In the genomic region with DNA sequence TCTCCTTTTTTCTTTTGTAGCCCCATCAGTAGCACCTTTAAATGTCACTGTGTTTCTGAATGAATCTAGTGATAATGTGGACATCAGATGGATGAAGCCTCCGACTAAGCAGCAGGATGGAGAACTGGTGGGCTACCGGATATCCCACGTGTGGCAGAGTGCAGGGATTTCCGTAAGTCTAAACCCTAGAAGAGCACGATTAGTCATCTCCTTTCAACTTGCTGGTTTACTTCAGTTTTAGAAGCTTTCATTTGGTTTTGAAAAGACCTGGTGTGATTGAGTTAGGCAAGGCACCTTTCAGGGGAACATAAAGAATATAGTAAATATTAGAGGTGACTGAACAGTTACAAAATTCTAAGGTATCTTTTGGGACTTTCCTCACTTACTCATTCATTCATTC, we compare ENCODE assay signal across 23 cellular contexts.
A peak's percentile ranks its signal among the peaks of the same experiment; 100 is the strongest.
DNase-seq lines count a peak whose midpoint lies in the region.
"Had no signal": no experiment of that assay in that cellular context is flagged by ENCODE, and none has a peak within 500 bp of the region (broad histone marks: within the 10 kb centered on the region; RNA-seq: fewer than 3 reads in every experiment).

No MANE protein-coding gene starts in this region.

- peaks cover 12% of the 10 kb centered on the region for H3K4me1 Mint-ChIP-seq in activated CD4-positive, alpha-beta T cell treated with anti-CD3 and anti-CD28 coated beads, Interleukin-2, amount 10 ng/mL, durations not matched to agents 24 days and 14 days
- H3K4me1 Mint-ChIP-seq in activated CD4-positive, alpha-beta memory T cell treated with anti-CD3 and anti-CD28 coated beads, Interleukin-2, amount 10 ng/mL, durations not matched to agents 7 days and 5 days: peaks cover 24% of the 10 kb centered on the region
- H3K4me1 Mint-ChIP-seq: naive thymus-derived CD8-positive, alpha-beta T cell had no signal

- CTCF ChIA-PET in activated CD4-positive, alpha-beta memory T cell treated with anti-CD3 and anti-CD28 coated beads, Interleukin-2, amount 10 ng/mL, durations not matched to agents 7 days and 5 days (lab: Charles Lee): no interaction called here

- peaks cover 15% of the 10 kb centered on the region for H3K27me3 Mint-ChIP-seq in activated CD4-positive, alpha-beta T cell treated with anti-CD3 and anti-CD28 coated beads, Interleukin-2, amount 10 ng/mL, durations not matched to agents 24 days and 14 days
- H3K27me3 Mint-ChIP-seq in activated CD4-positive, alpha-beta memory T cell treated with anti-CD3 and anti-CD28 coated beads, Interleukin-2, amount 10 ng/mL, durations not matched to agents 7 days and 5 days: peaks cover 9% of the 10 kb centered on the region
- H3K27me3 Mint-ChIP-seq: activated naive CD8-positive, alpha-beta T cell had no signal

- H3K4me3 Mint-ChIP-seq in activated CD4-positive, alpha-beta T cell treated with anti-CD3 and anti-CD28 coated beads, Interleukin-2, amount 10 ng/mL, durations not matched to agents 24 days and 14 days: no peak overlapping the region
- no peak overlapping the region for H3K4me3 Mint-ChIP-seq in activated CD4-positive, alpha-beta memory T cell treated with anti-CD3 and anti-CD28 coated beads, Interleukin-2, amount 10 ng/mL, durations not matched to agents 7 days and 5 days
- H3K4me3 Mint-ChIP-seq: activated naive CD8-positive, alpha-beta T cell; CD8-positive, alpha-beta T cell; naive thymus-derived CD8-positive, alpha-beta T cell; T-cell had no signal

- peak overlapping the region; percentile 76 for H3K27ac Mint-ChIP-seq in activated CD4-positive, alpha-beta T cell treated with anti-CD3 and anti-CD28 coated beads, Interleukin-2, amount 10 ng/mL, durations not matched to agents 24 days and 14 days
- H3K27ac Mint-ChIP-seq in activated CD4-positive, alpha-beta memory T cell treated with anti-CD3 and anti-CD28 coated beads, Interleukin-2, amount 10 ng/mL, durations not matched to agents 7 days and 5 days: no peak overlapping the region
- H3K27ac Mint-ChIP-seq: activated naive CD8-positive, alpha-beta T cell; CD8-positive, alpha-beta T cell; naive thymus-derived CD8-positive, alpha-beta T cell; T-cell had no signal

- no peak for DNase-seq in activated CD4-positive, alpha-beta T cell treated with anti-CD3 and anti-CD28 coated beads, Interleukin-2, amount 10 ng/mL, durations not matched to agents 24 days and 14 days
- DNase-seq in activated CD4-positive, alpha-beta T cell treated with anti-CD3 and anti-CD28 coated beads for 1 hour: no peak
- DNase-seq in stimulated activated CD4-positive, alpha-beta T cell treated with anti-CD3 and anti-CD28 coated beads, Interleukin-1b, Interleukin-23, amount 100 ng/mL, for 48 hours: peak; percentile 15
- DNase-seq in stimulated activated CD4-positive, alpha-beta T cell treated with anti-CD3 and anti-CD28 coated beads, Interleukin-4, amount 100 ng/mL, for 4 hours: no peak
- peak; percentile 17 for DNase-seq in activated CD4-positive, alpha-beta memory T cell treated with anti-CD3 and anti-CD28 coated beads, Interleukin-2, amount 10 ng/mL, durations not matched to agents 7 days and 5 days
- DNase-seq in midbrain (lab: John Stamatoyannopoulos, UW): no peak
- no peak for DNase-seq in NCI-H128 (lab: John Stamatoyannopoulos, UW; ENCODE audit: unreplicated experiment)
- no peak for DNase-seq in head of caudate nucleus
- DNase-seq: activated CD4-positive, CD25-positive, alpha-beta regulatory T cell treated with anti-CD3 and anti-CD28 coated beads, Interleukin-2, amount 50 U/mL, for 72 hours; CD8-positive, alpha-beta T cell; colonic mucosa; DMS 273 treated with DMSO at 0.1 percent for 48 hours; effector CD8-positive, alpha-beta T cell; glutamatergic neuron; Kasumi-1; kidney; naive thymus-derived CD8-positive, alpha-beta T cell; NCI-H1694; NCI-H446 treated with DMSO at 0.1 percent for 48 hours; RPMI8226; T-cell; transverse colon had no signal

- no peaks in the 10 kb centered on the region for H3K9me3 Mint-ChIP-seq in activated CD4-positive, alpha-beta T cell treated with anti-CD3 and anti-CD28 coated beads, Interleukin-2, amount 10 ng/mL, durations not matched to agents 24 days and 14 days
- peaks cover 4% of the 10 kb centered on the region for H3K9me3 Mint-ChIP-seq in activated CD4-positive, alpha-beta memory T cell treated with anti-CD3 and anti-CD28 coated beads, Interleukin-2, amount 10 ng/mL, durations not matched to agents 7 days and 5 days

- intact Hi-C loops in activated CD4-positive, alpha-beta T cell treated with anti-CD3 and anti-CD28 coated beads, Interleukin-2, amount 10 ng/mL, durations not matched to agents 24 days and 14 days (cut with micrococcal nuclease): no loop called here
- intact Hi-C loops in head of caudate nucleus (cut with DNase I): no loop called here

- H3K36me3 Mint-ChIP-seq in activated CD4-positive, alpha-beta T cell treated with anti-CD3 and anti-CD28 coated beads, Interleukin-2, amount 10 ng/mL, durations not matched to agents 24 days and 14 days (ENCODE audit: low read depth): no peaks in the 10 kb centered on the region
- H3K36me3 Mint-ChIP-seq in activated CD4-positive, alpha-beta memory T cell treated with anti-CD3 and anti-CD28 coated beads, Interleukin-2, amount 10 ng/mL, durations not matched to agents 7 days and 5 days (ENCODE audit: low read depth): no peaks in the 10 kb centered on the region
- H3K36me3 Mint-ChIP-seq: activated naive CD8-positive, alpha-beta T cell; CD8-positive, alpha-beta T cell had no signal

- POLR2A ChIA-PET in activated CD4-positive, alpha-beta memory T cell treated with anti-CD3 and anti-CD28 coated beads, Interleukin-2, amount 10 ng/mL, durations not matched to agents 7 days and 5 days (lab: Charles Lee): no interaction called here

Comparison
In these comparisons a context has a peak if more than half of its experiments do, and no peak if none do; other contexts are left out.
1. DNase-seq: peak in stimulated activated CD4-positive, alpha-beta T cell treated with anti-CD3 and anti-CD28 coated beads, Interleukin-1b, Interleukin-23, amount 100 ng/mL, for 48 hours (single experiment) and activated CD4-positive, alpha-beta memory T cell treated with anti-CD3 and anti-CD28 coated beads, Interleukin-2, amount 10 ng/mL, durations not matched to agents 7 days and 5 days (single experiment); none in activated CD4-positive, alpha-beta T cell treated with anti-CD3 and anti-CD28 coated beads, Interleukin-2, amount 10 ng/mL, durations not matched to agents 24 days and 14 days (single experiment), activated CD4-positive, alpha-beta T cell treated with anti-CD3 and anti-CD28 coated beads for 1 hour (single experiment), stimulated activated CD4-positive, alpha-beta T cell treated with anti-CD3 and anti-CD28 coated beads, Interleukin-4, amount 100 ng/mL, for 4 hours (0 of 2), midbrain (single experiment), NCI-H128 (single experiment) and head of caudate nucleus (0 of 42).